8 cellular contexts compared by ENCODE assay signal in the genomic region with DNA sequence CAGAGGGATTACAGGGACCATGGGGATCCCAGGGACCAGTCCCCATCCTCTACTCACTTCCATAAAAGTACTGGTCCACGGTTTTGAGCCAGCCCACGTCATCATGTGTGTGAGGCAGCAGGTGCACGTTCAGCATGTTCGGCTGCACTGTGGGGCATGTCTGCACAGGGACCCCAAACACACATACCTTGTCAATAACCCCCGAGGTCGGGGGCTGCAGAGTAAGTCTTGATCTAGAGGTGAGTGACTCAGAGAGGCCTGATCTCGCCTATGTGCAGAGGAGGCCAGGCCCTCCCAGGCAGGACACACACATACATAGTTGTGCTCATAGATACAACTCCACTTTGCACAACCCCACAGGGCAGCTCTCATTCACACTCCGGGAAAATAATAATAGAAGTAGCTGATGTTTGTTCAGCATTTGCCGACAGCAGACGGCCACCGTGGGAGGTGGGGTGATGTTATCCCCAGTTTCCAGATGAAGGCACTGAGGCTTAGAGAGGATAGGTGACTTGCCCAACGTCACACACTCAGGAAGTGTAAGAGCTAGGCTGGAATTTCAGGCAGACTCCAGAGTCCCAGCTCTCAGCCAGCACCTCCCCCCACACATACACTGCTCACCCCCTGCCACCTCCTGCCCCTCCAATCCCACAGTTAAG. TPM values are rescaled to one million over a fixed set of nuclear protein-coding genes. Genes with fewer than 3 reads are reported as not detected.
A peak's percentile ranks its signal among the peaks of the same experiment; 100 is the strongest.
DNase-seq lines count a peak whose midpoint lies in the region.

No MANE protein-coding gene starts in this region.

- H3K4me1 ChIP-seq in iPS-18a (ENCODE audit: control insufficient read depth, low read depth, low read length), result no peaks in the 10 kb centered on the region
- H3K4me1 ChIP-seq in stomach smooth muscle (ENCODE audit: control insufficient read depth, insufficient read depth, low read length), result peaks cover 41% of the 10 kb centered on the region

- peaks cover 34% of the 10 kb centered on the region for H3K36me3 Mint-ChIP-seq in activated CD4-positive, alpha-beta T cell treated with anti-CD3 and anti-CD28 coated beads, Interleukin-2, amount 10 ng/mL, durations not matched to agents 7 days and 5 days (ENCODE audit: low read depth)

- DNase-seq in activated CD4-positive, alpha-beta T cell treated with anti-CD3 and anti-CD28 coated beads, Interleukin-2, amount 10 ng/mL, durations not matched to agents 7 days and 5 days, result no peak
- no peak for DNase-seq in activated CD4-positive, alpha-beta T cell treated with anti-CD3 and anti-CD28 coated beads, Interleukin-2, amount 50 U/mL, for 1 hour
- peak; percentile 52 to 55 for DNase-seq in activated T-cell treated with anti-CD3 and anti-CD28 coated beads, Interleukin-2, amount 50 U/mL, for 48 hours
- DNase-seq in GF-D8 (lab: John Stamatoyannopoulos, UW) (no peak), NCI-H1930 (lab: John Stamatoyannopoulos, UW) (no peak), NCI-H748 treated with DMSO at 0.1 percent for 48 hours (lab: John Stamatoyannopoulos, UW) (no peak)

- H3K27ac ChIP-seq in iPS-18a (ENCODE audit: low read length) (no peak overlapping the region), stomach smooth muscle (ENCODE audit: low read length) (peak overlapping the region; percentile 64)

- H3K9ac ChIP-seq in iPS-18a (ENCODE audit: low read length) (peak overlapping the region; percentile 71), stomach smooth muscle (ENCODE audit: low read length in 2 of 2) (peak overlapping the region; percentile 89 to 90)

- H3K36me3 ChIP-seq in iPS-18a (ENCODE audit: control insufficient read depth, low read depth, low read length) (peaks cover 9% of the 10 kb centered on the region), stomach smooth muscle (ENCODE audit: control insufficient read depth in 2 of 2, insufficient read depth in 2 of 2, low read length in 2 of 2) (peaks cover 8 to 19% of the 10 kb centered on the region in 2 donors)

- H3K9me3 ChIP-seq in iPS-18a (ENCODE audit: control insufficient read depth, low read depth, low read length) (no peaks in the 10 kb centered on the region), stomach smooth muscle (ENCODE audit: control insufficient read depth in 2 of 2, low read length in 2 of 2) (no peaks in the 10 kb centered on the region)

- POLR2A ChIA-PET in activated CD4-positive, alpha-beta T cell treated with anti-CD3 and anti-CD28 coated beads, Interleukin-2, amount 10 ng/mL, durations not matched to agents 7 days and 5 days (lab: Charles Lee), result no interaction called here

- no peaks in the 10 kb centered on the region for H3K27me3 Mint-ChIP-seq in activated CD4-positive, alpha-beta T cell treated with anti-CD3 and anti-CD28 coated beads, Interleukin-2, amount 10 ng/mL, durations not matched to agents 7 days and 5 days

- peak overlapping the region; percentile 77 for H3K27ac Mint-ChIP-seq in activated CD4-positive, alpha-beta T cell treated with anti-CD3 and anti-CD28 coated beads, Interleukin-2, amount 10 ng/mL, durations not matched to agents 7 days and 5 days

- H3K4me3 ChIP-seq in iPS-18a (ENCODE audit: low read length), result peak overlapping the region; percentile 78
- H3K4me3 ChIP-seq in stomach smooth muscle (ENCODE audit: low read length in 2 of 2), result peak overlapping the region; percentile 94 to 97

- CTCF ChIA-PET in activated CD4-positive, alpha-beta T cell treated with anti-CD3 and anti-CD28 coated beads, Interleukin-2, amount 10 ng/mL, durations not matched to agents 7 days and 5 days (lab: Charles Lee), result interaction anchor here (1.0 to 2.0 kb wide), 5 partner anchors 8 to 102 kb away, joined by 3 to 9 read pairs (median 3); no protein-coding TSS in a partner anchor

- no peaks in the 10 kb centered on the region for H3K9me3 Mint-ChIP-seq in activated CD4-positive, alpha-beta T cell treated with anti-CD3 and anti-CD28 coated beads, Interleukin-2, amount 10 ng/mL, durations not matched to agents 7 days and 5 days

- peak overlapping the region; percentile 96 for H3K4me3 Mint-ChIP-seq in activated CD4-positive, alpha-beta T cell treated with anti-CD3 and anti-CD28 coated beads, Interleukin-2, amount 10 ng/mL, durations not matched to agents 7 days and 5 days

- peaks cover 57% of the 10 kb centered on the region for H3K4me1 Mint-ChIP-seq in activated CD4-positive, alpha-beta T cell treated with anti-CD3 and anti-CD28 coated beads, Interleukin-2, amount 10 ng/mL, durations not matched to agents 7 days and 5 days

- H3K27me3 ChIP-seq in iPS-18a (ENCODE audit: control insufficient read depth, insufficient read depth, low read length) (no peaks in the 10 kb centered on the region), stomach smooth muscle (ENCODE audit: control insufficient read depth in 1 of 2, insufficient read depth in 2 of 2, low read length in 2 of 2) (no peaks in the 10 kb centered on the region)

RNA-seq across cellular contexts. Expression of a gene that starts 0.8 kb away (rescaled TPM):
- total RNA-seq in activated CD4-positive, alpha-beta T cell treated with anti-CD3 and anti-CD28 coated beads, Interleukin-2, amount 10 ng/mL, durations not matched to agents 7 days and 5 days, result 100 to 1,000 TPM; 130 to 143 TPM

RNA-seq across cellular contexts. Expression of a gene that starts 0.8 kb away (rescaled TPM):
- total RNA-seq in activated CD4-positive, alpha-beta T cell treated with anti-CD3 and anti-CD28 coated beads, Interleukin-2, amount 10 ng/mL, durations not matched to agents 7 days and 5 days, result 10 to 100 TPM; 14.4 to 19.6 TPM

RNA-seq across cellular contexts. Expression of a gene that starts 15.9 kb away (rescaled TPM):
- 100 to 1,000 TPM in 1 of 2 experiments, 10 to 100 TPM in 1; 89.9 to 102 TPM for total RNA-seq in activated CD4-positive, alpha-beta T cell treated with anti-CD3 and anti-CD28 coated beads, Interleukin-2, amount 10 ng/mL, durations not matched to agents 7 days and 5 days

RNA-seq across cellular contexts. Expression of a gene that starts 22.0 kb away (rescaled TPM):
- total RNA-seq in activated CD4-positive, alpha-beta T cell treated with anti-CD3 and anti-CD28 coated beads, Interleukin-2, amount 10 ng/mL, durations not matched to agents 7 days and 5 days, result not detected

RNA-seq across cellular contexts. Expression of a gene that starts 30.7 kb away (rescaled TPM):
- 1 to 10 TPM; 5.3 to 5.9 TPM for total RNA-seq in activated CD4-positive, alpha-beta T cell treated with anti-CD3 and anti-CD28 coated beads, Interleukin-2, amount 10 ng/mL, durations not matched to agents 7 days and 5 days

Comparison
In these comparisons a context has a peak if more than half of its experiments do, and no peak if none do; other contexts are left out.
1. DNase-seq: peak in activated T-cell treated with anti-CD3 and anti-CD28 coated beads, Interleukin-2, amount 50 U/mL, for 48 hours (2 of 2); none in activated CD4-positive, alpha-beta T cell treated with anti-CD3 and anti-CD28 coated beads, Interleukin-2, amount 10 ng/mL, durations not matched to agents 7 days and 5 days (single experiment), activated CD4-positive, alpha-beta T cell treated with anti-CD3 and anti-CD28 coated beads, Interleukin-2, amount 50 U/mL, for 1 hour (single experiment), GF-D8 (single experiment), NCI-H1930 (0 of 2) and NCI-H748 treated with DMSO at 0.1 percent for 48 hours (single experiment).